In the genomic region with DNA sequence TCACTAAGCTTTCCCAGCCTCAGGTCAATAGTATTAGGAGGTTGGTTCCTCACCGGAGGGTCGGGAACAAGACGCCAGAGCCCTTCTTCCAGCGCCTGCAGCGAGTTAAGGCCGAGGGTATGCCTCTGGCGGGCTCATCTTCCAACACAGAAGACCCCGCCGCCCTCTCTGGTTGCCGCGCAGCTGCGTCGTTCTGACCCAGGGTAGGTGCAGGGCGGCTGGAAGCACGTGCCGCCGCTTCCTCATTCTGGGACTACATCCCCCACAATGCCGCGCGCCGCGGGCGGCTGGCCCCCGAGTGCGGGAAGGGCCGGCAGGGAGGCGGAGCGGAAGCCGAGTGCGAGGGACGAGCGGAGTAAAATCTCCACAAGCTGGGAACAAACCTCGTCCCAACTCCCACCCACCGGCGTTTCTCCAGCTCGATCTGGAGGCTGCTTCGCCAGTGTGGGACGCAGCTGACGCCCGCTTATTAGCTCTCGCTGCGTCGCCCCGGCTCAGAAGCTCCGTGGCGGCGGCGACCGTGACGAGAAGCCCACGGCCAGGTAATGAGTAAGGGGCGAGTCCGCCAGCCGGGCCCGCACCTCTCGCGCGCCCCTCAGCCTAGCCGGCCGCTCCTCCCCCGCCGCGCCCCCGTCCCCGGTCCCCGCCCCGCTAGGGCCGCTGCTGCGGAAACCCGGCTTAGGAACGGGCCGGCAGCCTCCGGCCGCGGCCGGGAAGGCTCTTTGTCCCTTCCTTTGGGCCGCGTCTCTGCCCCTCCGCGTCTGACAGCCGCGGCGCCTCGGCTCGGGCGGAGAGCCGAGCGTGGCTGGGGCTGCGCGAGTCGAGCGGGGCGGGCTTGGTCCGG, we compare ENCODE assay signal across 8 cellular contexts. TPM values are rescaled to one million over a fixed set of nuclear protein-coding genes. Genes with fewer than 3 reads are reported as not detected.
DNase-seq lines count a peak whose midpoint lies in the region; ATAC-seq and TF ChIP-seq lines count a peak whose summit lies in the region.

TSS of gene CCDC126 (plus strand) at position 319 of the 844 bp plus-strand sequence. CDS start 13,934 bp downstream, outside the sequence.

- CTCF ChIA-PET in PC-3 (lab: Charles Lee): interaction anchor here (0.6 kb wide), 1 partner anchor 283 kb away, joined by 3 read pairs; no protein-coding TSS in a partner anchor

- peak within 1 kb of the TSS; percentile 48 for H3K9ac ChIP-seq in PC-3 (ENCODE audit: low read length)

- 0 out of 2 replicates have a peak, but pooled peaks cover 10% of the 10 kb centered on the region for H3K79me2 ChIP-seq in PC-3 (ENCODE audit: low read length)

- H3K9me2 ChIP-seq in PC-3 (replicated peaks; ENCODE audit: low read length): no peaks in the 10 kb centered on the region

- H3K27ac ChIP-seq in PC-3 (ENCODE audit: low read length): peak within 1 kb of the TSS; percentile 37; the same call in 1 of the 2 replicates

- no TSS peak for BruUV-seq in PC-3 (replicated peaks; lab: Mats Ljungman, UMichigan)

- no peaks in the 10 kb centered on the region for H3K9me3 ChIP-seq in PC-3 (ENCODE audit: low read length)

- H3K4me3 ChIP-seq in PC-3 (ENCODE audit: low read length): peak within 1 kb of the TSS; percentile 75

- H3K27ac Mint-ChIP-seq in IgD-negative memory B cell: peak within 1 kb of the TSS; percentile 74 to 95 (median 79)
- peak within 1 kb of the TSS; percentile 16 to 96 (median 90) for H3K27ac Mint-ChIP-seq in naive B cell
- peak within 1 kb of the TSS; percentile 90 for H3K27ac Mint-ChIP-seq in stimulated activated effector memory CD8-positive, alpha-beta T cell treated with anti-CD3 and anti-CD28 coated beads, Interleukin-12 subunit alpha, Interleukin-12 subunit beta, amount 100 ng/mL, for 72 hours

- peak within 1 kb of the TSS; percentile 88 for H2AFZ ChIP-seq in PC-3 (ENCODE audit: low read length)

- no peak for TF ChIP-seq CTCF in PC-3 (conservative IDR thresholded peaks at IDR 0.05; ENCODE audit: low read depth, low read length)

- H3K27me3 Mint-ChIP-seq in IgD-negative memory B cell (peaks cover 1% of the 10 kb centered on the region), naive B cell (no peaks in the 10 kb centered on the region)

- POLR2A ChIA-PET in PC-3 (lab: Charles Lee; ENCODE audit: unreplicated experiment): interaction anchor here (0.5 to 1.3 kb wide), 5 partner anchors 29 to 1650 kb away, joined by 3 to 4 read pairs (median 4); no protein-coding TSS in a partner anchor

- no peaks in the 10 kb centered on the region for H3K9me3 Mint-ChIP-seq in IgD-negative memory B cell
- H3K9me3 Mint-ChIP-seq in naive B cell: peaks cover 0 to 5% (median 0%) of the 10 kb centered on the region in 7 donors
- no peaks in the 10 kb centered on the region for H3K9me3 Mint-ChIP-seq in stimulated activated effector memory CD8-positive, alpha-beta T cell treated with anti-CD3 and anti-CD28 coated beads, Interleukin-12 subunit alpha, Interleukin-12 subunit beta, amount 100 ng/mL, for 72 hours

- H3K4me3 Mint-ChIP-seq in IgD-negative memory B cell (peak within 1 kb of the TSS; percentile 91 to 97 (median 95)), naive B cell (peak within 1 kb of the TSS; percentile 83 to 98 (median 93))
- H3K4me3 Mint-ChIP-seq in stimulated activated effector memory CD8-positive, alpha-beta T cell treated with anti-CD3 and anti-CD28 coated beads, Interleukin-12 subunit alpha, Interleukin-12 subunit beta, amount 100 ng/mL, for 72 hours: peak within 1 kb of the TSS; percentile 82

- H3K4me2 ChIP-seq in PC-3 (ENCODE audit: low read length): peak within 1 kb of the TSS; percentile 90

- peaks cover 24% of the 10 kb centered on the region for H3K4me1 ChIP-seq in PC-3 (ENCODE audit: insufficient read depth, low read length)

- ATAC-seq in GM21576 (IDR thresholded peaks at IDR 0.05; ENCODE audit: unreplicated experiment): peak; percentile 68
- ATAC-seq in PC-3: peak; percentile 93
- peak; percentile 92 for ATAC-seq in naive B cell (ENCODE audit: low read depth in 2 of 2)
- ATAC-seq in stimulated activated effector memory CD8-positive, alpha-beta T cell treated with anti-CD3 and anti-CD28 coated beads, Interleukin-12 subunit alpha, Interleukin-12 subunit beta, amount 100 ng/mL, for 72 hours: peak; percentile 74

- H3K36me3 ChIP-seq in PC-3 (ENCODE audit: low read depth, low read length): no peaks in the 10 kb centered on the region

- H3K36me3 Mint-ChIP-seq in IgD-negative memory B cell (no peaks in the 10 kb centered on the region), naive B cell (no peaks in the 10 kb centered on the region)
- H3K36me3 Mint-ChIP-seq in stimulated activated effector memory CD8-positive, alpha-beta T cell treated with anti-CD3 and anti-CD28 coated beads, Interleukin-12 subunit alpha, Interleukin-12 subunit beta, amount 100 ng/mL, for 72 hours: peaks cover 6% of the 10 kb centered on the region

- H3K4me1 Mint-ChIP-seq in IgD-negative memory B cell (peaks cover 31 to 45% (median 36%) of the 10 kb centered on the region in 3 donors), naive B cell (peaks cover 30 to 44% (median 39%) of the 10 kb centered on the region in 3 donors)
- H3K4me1 Mint-ChIP-seq in stimulated activated effector memory CD8-positive, alpha-beta T cell treated with anti-CD3 and anti-CD28 coated beads, Interleukin-12 subunit alpha, Interleukin-12 subunit beta, amount 100 ng/mL, for 72 hours: peaks cover 62% of the 10 kb centered on the region

- H3K27me3 ChIP-seq in PC-3 (ENCODE audit: low read length): no peaks in the 10 kb centered on the region

- no peaks in the 10 kb centered on the region for H3F3A ChIP-seq in PC-3 (ENCODE audit: low read length, unreplicated experiment)

- intact Hi-C loops in PC-3 (cut with micrococcal nuclease): loop anchor here (1.0 kb wide), 2 partner anchors 83 to 115 kb away; partner anchors contain the start of gene FAM221A

- no peaks in the 10 kb centered on the region for H4K20me1 ChIP-seq in PC-3 (ENCODE audit: low read length)

- DNase-seq in DMS153 treated with DMSO at 0.1 percent for 48 hours (lab: John Stamatoyannopoulos, UW; ENCODE audit: unreplicated experiment) (peak; percentile 86), PC-3 (peak; percentile 91), activated T-helper 1 cell treated with Interleukin-2 at 50 U/mL for 16 hours (ENCODE audit: low read depth) (peak; percentile 68), fibroblast of gingiva (ENCODE audit: low read depth) (peak; percentile 87), naive B cell (peak; percentile 81)
- peak; percentile 77 to 88 for DNase-seq in stimulated activated effector memory CD8-positive, alpha-beta T cell treated with anti-CD3 and anti-CD28 coated beads, Interleukin-12 subunit alpha, Interleukin-12 subunit beta, amount 100 ng/mL, for 72 hours (ENCODE audit: low spot score in 2 of 2)

RNA-seq across cellular contexts. Expression of gene CCDC126, which starts in this region (rescaled TPM):
- 12.7 TPM for polyA plus RNA-seq in IgD-negative memory B cell
- 3.2 and 5.6 TPM in 2 replicates for total RNA-seq in PC-3 (2014; rRNA removed)
- 10 to 100 TPM; 10.3 to 25.5 (median 16.1) TPM for polyA plus RNA-seq in naive B cell (ENCODE audit: low read depth in 6 of 6)

Comparison
In these comparisons a context has a peak if more than half of its experiments do, and no peak if none do; other contexts are left out.
1. Peak in every context shown above with its lines: DNase-seq, ATAC-seq, H3K4me3 ChIP-seq and H3K27ac ChIP-seq.